Comparison of ENCODE assay signal across 8 cellular contexts in the genomic region with DNA sequence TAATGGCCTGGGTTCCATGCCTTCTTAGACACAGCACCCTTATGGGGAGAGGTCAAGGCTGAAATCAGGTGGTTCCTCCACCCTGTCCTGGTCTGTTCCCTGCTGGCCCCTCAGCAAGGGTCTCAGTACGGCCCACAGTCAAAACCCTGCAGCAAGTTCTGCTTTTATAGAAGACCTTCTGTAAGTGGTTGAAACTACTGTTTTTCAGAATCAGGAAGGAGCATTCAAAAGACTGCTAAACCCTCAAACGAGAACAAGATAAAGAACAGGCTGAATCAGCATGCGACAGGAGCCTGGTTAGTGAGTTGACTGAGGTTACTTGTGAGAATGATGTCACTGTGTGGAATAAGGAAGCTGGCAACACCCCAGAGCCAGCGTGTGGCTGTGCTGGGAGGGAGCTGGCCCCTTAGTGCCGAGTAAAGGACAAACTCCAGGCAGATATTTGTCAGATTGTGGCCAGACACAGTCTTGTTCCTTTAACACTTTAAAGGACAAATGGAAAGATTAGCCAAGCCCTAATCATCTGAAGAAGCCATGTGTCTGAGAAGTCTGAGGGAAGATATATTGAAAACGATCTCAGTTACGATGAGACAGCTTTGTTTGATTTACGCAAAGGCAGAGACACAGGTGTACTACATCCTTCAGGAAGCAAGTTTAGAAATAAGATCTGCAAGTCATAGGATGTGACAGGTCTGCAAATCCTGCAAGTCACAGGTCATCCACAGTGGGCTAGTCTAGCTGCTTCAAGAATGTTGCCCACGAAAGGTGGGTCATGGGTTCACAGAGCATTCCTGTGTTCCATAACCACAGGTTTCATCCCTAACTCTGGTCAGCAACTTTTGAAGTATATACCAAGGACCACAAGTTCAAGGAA. TPM values are rescaled to one million over a fixed set of nuclear protein-coding genes. Genes with fewer than 3 reads are reported as not detected.
DNase-seq lines count a peak whose midpoint lies in the region; ATAC-seq and TF ChIP-seq lines count a peak whose summit lies in the region.

No MANE protein-coding gene starts in this region.

- no peak overlapping the region for H3K4me3 ChIP-seq in lung

- peaks cover 3% of the 10 kb centered on the region in 2 donors for H3K4me1 ChIP-seq in lung (ENCODE audit: control insufficient read depth in 2 of 2, insufficient read depth in 2 of 2, low read length in 2 of 2)

- no peaks in the 10 kb centered on the region for H3K36me3 ChIP-seq in lung (ENCODE audit: control insufficient read depth in 2 of 2, insufficient read depth in 2 of 2, low read length in 2 of 2)

- H3K27ac ChIP-seq in caudate nucleus (ENCODE audit: low read depth, low read length) (peak overlapping the region; percentile 79), lung (ENCODE audit: low read depth in 1 of 2, low read length in 1 of 2) (peak overlapping the region in 1 of 2 donors; percentile 82)

- H3K9me3 ChIP-seq in lung (ENCODE audit: control insufficient read depth in 2 of 2, insufficient read depth in 1 of 2, low read length in 1 of 2), result no peaks in the 10 kb centered on the region

- DNase-seq in caudate nucleus (lab: John Stamatoyannopoulos, UW) (peak in 33 of 61 donors; percentile 1 to 52 (median 17)), lung (ENCODE audit: low spot score) (peak; percentile 87), NCI-H146 (lab: John Stamatoyannopoulos, UW) (no peak)
- DNase-seq in stimulated activated CD8-positive, alpha-beta memory T cell treated with anti-CD3 and anti-CD28 coated beads, Interleukin-7, amount 100 ng/mL, for 4 hours (ENCODE audit: low read depth in 2 of 2), result peak; percentile 26 to 33

- WGBS in lung, 2 donors, result 25 to 44% methylated on average over 9 of the region's 9 CpGs

- no peaks in the 10 kb centered on the region for H3K27me3 ChIP-seq in lung (ENCODE audit: control insufficient read depth, insufficient read depth)

- TF ChIP-seq CTCF in lung (IDR thresholded peaks at IDR 0.05; ENCODE audit: control extremely low read depth, extremely low read depth), result no peak

- ATAC-seq in GM18870 (IDR thresholded peaks at IDR 0.05; ENCODE audit: unreplicated experiment) (peak; percentile 79), HG03159 (IDR thresholded peaks at IDR 0.05; ENCODE audit: unreplicated experiment) (peak; percentile 68), SK-N-SH treated with all-trans-retinoic acid at 6 μM for 48 hours (peak; percentile 67), lung (ENCODE audit: insufficient read depth, low FRiP score) (peak; percentile 85), HG03139 (IDR thresholded peaks at IDR 0.05; ENCODE audit: unreplicated experiment) (no peak)

TF ChIP-seq in SK-N-SH treated with all-trans-retinoic acid at 6 μM for 48 hours, 23 proteins besides CTCF, POLR2A, EP300 and RAD21:
- TF ChIP-seq ZNF8 (CRISPR knock-in tag; IDR thresholded peaks at IDR 0.05) (no peak), OSR1 (CRISPR knock-in tag; IDR thresholded peaks at IDR 0.05) (no peak), TCF4 (CRISPR knock-in tag; IDR thresholded peaks at IDR 0.05; ENCODE audit: borderline replicate concordance) (no peak), BACH2 (CRISPR knock-in tag; IDR thresholded peaks at IDR 0.05; ENCODE audit: borderline replicate concordance) (no peak), ZFP3 (CRISPR knock-in tag; IDR thresholded peaks at IDR 0.05) (no peak), ZFP30 (CRISPR knock-in tag; IDR thresholded peaks at IDR 0.05) (no peak), ZC3H10 (CRISPR knock-in tag; IDR thresholded peaks at IDR 0.05) (no peak), ARNTL (CRISPR knock-in tag; IDR thresholded peaks at IDR 0.05; ENCODE audit: borderline replicate concordance, low read depth) (no peak), ZNF565 (CRISPR knock-in tag; conservative IDR thresholded peaks at IDR 0.05; ENCODE audit: low read depth) (no peak), ISL1 (CRISPR knock-in tag; IDR thresholded peaks at IDR 0.05) (no peak), GLIS3 (CRISPR knock-in tag; IDR thresholded peaks at IDR 0.05) (no peak)
- TF ChIP-seq, protein P1, sequence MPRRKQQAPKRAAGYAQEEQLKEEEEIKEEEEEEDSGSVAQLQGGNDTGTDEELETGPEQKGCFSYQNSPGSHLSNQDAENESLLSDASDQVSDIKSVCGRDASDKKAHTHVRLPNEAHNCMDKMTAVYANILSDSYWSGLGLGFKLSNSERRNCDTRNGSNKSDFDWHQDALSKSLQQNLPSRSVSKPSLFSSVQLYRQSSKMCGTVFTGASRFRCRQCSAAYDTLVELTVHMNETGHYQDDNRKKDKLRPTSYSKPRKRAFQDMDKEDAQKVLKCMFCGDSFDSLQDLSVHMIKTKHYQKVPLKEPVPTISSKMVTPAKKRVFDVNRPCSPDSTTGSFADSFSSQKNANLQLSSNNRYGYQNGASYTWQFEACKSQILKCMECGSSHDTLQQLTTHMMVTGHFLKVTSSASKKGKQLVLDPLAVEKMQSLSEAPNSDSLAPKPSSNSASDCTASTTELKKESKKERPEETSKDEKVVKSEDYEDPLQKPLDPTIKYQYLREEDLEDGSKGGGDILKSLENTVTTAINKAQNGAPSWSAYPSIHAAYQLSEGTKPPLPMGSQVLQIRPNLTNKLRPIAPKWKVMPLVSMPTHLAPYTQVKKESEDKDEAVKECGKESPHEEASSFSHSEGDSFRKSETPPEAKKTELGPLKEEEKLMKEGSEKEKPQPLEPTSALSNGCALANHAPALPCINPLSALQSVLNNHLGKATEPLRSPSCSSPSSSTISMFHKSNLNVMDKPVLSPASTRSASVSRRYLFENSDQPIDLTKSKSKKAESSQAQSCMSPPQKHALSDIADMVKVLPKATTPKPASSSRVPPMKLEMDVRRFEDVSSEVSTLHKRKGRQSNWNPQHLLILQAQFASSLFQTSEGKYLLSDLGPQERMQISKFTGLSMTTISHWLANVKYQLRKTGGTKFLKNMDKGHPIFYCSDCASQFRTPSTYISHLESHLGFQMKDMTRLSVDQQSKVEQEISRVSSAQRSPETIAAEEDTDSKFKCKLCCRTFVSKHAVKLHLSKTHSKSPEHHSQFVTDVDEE (CRISPR knock-in tag; IDR thresholded peaks at IDR 0.05), result no peak
- TF ChIP-seq, protein P2, sequence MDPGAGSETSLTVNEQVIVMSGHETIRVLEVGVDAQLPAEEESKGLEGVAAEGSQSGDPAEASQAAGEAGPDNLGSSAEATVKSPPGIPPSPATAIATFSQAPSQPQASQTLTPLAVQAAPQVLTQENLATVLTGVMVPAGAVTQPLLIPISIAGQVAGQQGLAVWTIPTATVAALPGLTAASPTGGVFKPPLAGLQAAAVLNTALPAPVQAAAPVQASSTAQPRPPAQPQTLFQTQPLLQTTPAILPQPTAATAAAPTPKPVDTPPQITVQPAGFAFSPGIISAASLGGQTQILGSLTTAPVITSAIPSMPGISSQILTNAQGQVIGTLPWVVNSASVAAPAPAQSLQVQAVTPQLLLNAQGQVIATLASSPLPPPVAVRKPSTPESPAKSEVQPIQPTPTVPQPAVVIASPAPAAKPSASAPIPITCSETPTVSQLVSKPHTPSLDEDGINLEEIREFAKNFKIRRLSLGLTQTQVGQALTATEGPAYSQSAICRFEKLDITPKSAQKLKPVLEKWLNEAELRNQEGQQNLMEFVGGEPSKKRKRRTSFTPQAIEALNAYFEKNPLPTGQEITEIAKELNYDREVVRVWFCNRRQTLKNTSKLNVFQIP (CRISPR knock-in tag; IDR thresholded peaks at IDR 0.05; ENCODE audit: borderline replicate concordance, low read depth), result no peak
- TF ChIP-seq, protein P3, sequence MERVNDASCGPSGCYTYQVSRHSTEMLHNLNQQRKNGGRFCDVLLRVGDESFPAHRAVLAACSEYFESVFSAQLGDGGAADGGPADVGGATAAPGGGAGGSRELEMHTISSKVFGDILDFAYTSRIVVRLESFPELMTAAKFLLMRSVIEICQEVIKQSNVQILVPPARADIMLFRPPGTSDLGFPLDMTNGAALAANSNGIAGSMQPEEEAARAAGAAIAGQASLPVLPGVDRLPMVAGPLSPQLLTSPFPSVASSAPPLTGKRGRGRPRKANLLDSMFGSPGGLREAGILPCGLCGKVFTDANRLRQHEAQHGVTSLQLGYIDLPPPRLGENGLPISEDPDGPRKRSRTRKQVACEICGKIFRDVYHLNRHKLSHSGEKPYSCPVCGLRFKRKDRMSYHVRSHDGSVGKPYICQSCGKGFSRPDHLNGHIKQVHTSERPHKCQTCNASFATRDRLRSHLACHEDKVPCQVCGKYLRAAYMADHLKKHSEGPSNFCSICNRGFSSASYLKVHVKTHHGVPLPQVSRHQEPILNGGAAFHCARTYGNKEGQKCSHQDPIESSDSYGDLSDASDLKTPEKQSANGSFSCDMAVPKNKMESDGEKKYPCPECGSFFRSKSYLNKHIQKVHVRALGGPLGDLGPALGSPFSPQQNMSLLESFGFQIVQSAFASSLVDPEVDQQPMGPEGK (CRISPR knock-in tag; IDR thresholded peaks at IDR 0.05; ENCODE audit: borderline replicate concordance), result no peak

RNA-seq across cellular contexts. Expression of a gene that starts 54.0 kb away (rescaled TPM):
- 10 to 100 TPM; 28.1 to 43.1 TPM for total RNA-seq in lung
- polyA plus RNA-seq in lung, result 10 to 100 TPM; 13.5 to 25.4 TPM
